Comparison of ENCODE assay signal across 1 cellular context in genomic region chr5:177557041-177557647, GRCh38.
A peak's percentile ranks its signal among the peaks of the same experiment; 100 is the strongest.
TF ChIP-seq lines count a peak whose summit lies in the region.

No MANE protein-coding gene starts in this region.

TF ChIP-seq in K562, 482 proteins besides CTCF, POLR2A, EP300 and RAD21 (continued from another document and continues in another):
- TF ChIP-seq, protein P1, sequence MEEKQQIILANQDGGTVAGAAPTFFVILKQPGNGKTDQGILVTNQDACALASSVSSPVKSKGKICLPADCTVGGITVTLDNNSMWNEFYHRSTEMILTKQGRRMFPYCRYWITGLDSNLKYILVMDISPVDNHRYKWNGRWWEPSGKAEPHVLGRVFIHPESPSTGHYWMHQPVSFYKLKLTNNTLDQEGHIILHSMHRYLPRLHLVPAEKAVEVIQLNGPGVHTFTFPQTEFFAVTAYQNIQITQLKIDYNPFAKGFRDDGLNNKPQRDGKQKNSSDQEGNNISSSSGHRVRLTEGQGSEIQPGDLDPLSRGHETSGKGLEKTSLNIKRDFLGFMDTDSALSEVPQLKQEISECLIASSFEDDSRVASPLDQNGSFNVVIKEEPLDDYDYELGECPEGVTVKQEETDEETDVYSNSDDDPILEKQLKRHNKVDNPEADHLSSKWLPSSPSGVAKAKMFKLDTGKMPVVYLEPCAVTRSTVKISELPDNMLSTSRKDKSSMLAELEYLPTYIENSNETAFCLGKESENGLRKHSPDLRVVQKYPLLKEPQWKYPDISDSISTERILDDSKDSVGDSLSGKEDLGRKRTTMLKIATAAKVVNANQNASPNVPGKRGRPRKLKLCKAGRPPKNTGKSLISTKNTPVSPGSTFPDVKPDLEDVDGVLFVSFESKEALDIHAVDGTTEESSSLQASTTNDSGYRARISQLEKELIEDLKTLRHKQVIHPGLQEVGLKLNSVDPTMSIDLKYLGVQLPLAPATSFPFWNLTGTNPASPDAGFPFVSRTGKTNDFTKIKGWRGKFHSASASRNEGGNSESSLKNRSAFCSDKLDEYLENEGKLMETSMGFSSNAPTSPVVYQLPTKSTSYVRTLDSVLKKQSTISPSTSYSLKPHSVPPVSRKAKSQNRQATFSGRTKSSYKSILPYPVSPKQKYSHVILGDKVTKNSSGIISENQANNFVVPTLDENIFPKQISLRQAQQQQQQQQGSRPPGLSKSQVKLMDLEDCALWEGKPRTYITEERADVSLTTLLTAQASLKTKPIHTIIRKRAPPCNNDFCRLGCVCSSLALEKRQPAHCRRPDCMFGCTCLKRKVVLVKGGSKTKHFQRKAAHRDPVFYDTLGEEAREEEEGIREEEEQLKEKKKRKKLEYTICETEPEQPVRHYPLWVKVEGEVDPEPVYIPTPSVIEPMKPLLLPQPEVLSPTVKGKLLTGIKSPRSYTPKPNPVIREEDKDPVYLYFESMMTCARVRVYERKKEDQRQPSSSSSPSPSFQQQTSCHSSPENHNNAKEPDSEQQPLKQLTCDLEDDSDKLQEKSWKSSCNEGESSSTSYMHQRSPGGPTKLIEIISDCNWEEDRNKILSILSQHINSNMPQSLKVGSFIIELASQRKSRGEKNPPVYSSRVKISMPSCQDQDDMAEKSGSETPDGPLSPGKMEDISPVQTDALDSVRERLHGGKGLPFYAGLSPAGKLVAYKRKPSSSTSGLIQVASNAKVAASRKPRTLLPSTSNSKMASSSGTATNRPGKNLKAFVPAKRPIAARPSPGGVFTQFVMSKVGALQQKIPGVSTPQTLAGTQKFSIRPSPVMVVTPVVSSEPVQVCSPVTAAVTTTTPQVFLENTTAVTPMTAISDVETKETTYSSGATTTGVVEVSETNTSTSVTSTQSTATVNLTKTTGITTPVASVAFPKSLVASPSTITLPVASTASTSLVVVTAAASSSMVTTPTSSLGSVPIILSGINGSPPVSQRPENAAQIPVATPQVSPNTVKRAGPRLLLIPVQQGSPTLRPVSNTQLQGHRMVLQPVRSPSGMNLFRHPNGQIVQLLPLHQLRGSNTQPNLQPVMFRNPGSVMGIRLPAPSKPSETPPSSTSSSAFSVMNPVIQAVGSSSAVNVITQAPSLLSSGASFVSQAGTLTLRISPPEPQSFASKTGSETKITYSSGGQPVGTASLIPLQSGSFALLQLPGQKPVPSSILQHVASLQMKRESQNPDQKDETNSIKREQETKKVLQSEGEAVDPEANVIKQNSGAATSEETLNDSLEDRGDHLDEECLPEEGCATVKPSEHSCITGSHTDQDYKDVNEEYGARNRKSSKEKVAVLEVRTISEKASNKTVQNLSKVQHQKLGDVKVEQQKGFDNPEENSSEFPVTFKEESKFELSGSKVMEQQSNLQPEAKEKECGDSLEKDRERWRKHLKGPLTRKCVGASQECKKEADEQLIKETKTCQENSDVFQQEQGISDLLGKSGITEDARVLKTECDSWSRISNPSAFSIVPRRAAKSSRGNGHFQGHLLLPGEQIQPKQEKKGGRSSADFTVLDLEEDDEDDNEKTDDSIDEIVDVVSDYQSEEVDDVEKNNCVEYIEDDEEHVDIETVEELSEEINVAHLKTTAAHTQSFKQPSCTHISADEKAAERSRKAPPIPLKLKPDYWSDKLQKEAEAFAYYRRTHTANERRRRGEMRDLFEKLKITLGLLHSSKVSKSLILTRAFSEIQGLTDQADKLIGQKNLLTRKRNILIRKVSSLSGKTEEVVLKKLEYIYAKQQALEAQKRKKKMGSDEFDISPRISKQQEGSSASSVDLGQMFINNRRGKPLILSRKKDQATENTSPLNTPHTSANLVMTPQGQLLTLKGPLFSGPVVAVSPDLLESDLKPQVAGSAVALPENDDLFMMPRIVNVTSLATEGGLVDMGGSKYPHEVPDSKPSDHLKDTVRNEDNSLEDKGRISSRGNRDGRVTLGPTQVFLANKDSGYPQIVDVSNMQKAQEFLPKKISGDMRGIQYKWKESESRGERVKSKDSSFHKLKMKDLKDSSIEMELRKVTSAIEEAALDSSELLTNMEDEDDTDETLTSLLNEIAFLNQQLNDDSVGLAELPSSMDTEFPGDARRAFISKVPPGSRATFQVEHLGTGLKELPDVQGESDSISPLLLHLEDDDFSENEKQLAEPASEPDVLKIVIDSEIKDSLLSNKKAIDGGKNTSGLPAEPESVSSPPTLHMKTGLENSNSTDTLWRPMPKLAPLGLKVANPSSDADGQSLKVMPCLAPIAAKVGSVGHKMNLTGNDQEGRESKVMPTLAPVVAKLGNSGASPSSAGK (IDR thresholded peaks at IDR 0.05): peak; percentile 81
- peak; percentile 68; the same call in 1 of the 2 replicates for TF ChIP-seq FOXJ2 (tag; IDR thresholded peaks at IDR 0.05)
- TF ChIP-seq MBD2 (IDR thresholded peaks at IDR 0.05; ENCODE audit: borderline replicate concordance, low read depth): no peak
- TF ChIP-seq HLTF (IDR thresholded peaks at IDR 0.05): no peak
- no peak for TF ChIP-seq TAF15 (IDR thresholded peaks at IDR 0.05; ENCODE audit: low read depth, low read length)
- TF ChIP-seq ZNF75A (CRISPR knock-in tag; IDR thresholded peaks at IDR 0.05): no peak
- peak; percentile 82 for TF ChIP-seq ZNF644 (tag; IDR thresholded peaks at IDR 0.05; ENCODE audit: low read depth)
- TF ChIP-seq, protein P2, sequence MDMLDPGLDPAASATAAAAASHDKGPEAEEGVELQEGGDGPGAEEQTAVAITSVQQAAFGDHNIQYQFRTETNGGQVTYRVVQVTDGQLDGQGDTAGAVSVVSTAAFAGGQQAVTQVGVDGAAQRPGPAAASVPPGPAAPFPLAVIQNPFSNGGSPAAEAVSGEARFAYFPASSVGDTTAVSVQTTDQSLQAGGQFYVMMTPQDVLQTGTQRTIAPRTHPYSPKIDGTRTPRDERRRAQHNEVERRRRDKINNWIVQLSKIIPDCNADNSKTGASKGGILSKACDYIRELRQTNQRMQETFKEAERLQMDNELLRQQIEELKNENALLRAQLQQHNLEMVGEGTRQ (CRISPR knock-in tag; IDR thresholded peaks at IDR 0.05): peak; percentile 94
- no peak for TF ChIP-seq ZNF3 (CRISPR knock-in tag; IDR thresholded peaks at IDR 0.05)
- no peak for TF ChIP-seq PRPF4 (IDR thresholded peaks at IDR 0.05; ENCODE audit: insufficient read depth, low read depth, low read length, poor library complexity, severe bottlenecking)
- 0 out of 4 replicates have a peak, but pooled peaks of 1 of the 2 experiments have one; percentile 33 for TF ChIP-seq KDM1A (IDR thresholded peaks at IDR 0.05)
- no peak for TF ChIP-seq ZNF239 (CRISPR knock-in tag; IDR thresholded peaks at IDR 0.05)
- TF ChIP-seq CBFB (CRISPR knock-in tag; IDR thresholded peaks at IDR 0.05): no peak
- TF ChIP-seq SMARCE1 (IDR thresholded peaks at IDR 0.05): peak; percentile 57
- TF ChIP-seq EHMT2 (IDR thresholded peaks at IDR 0.05): peak; percentile 76
- no peak for TF ChIP-seq PRMT5 (CRISPR knock-in tag; IDR thresholded peaks at IDR 0.05)
- TF ChIP-seq, protein P3, sequence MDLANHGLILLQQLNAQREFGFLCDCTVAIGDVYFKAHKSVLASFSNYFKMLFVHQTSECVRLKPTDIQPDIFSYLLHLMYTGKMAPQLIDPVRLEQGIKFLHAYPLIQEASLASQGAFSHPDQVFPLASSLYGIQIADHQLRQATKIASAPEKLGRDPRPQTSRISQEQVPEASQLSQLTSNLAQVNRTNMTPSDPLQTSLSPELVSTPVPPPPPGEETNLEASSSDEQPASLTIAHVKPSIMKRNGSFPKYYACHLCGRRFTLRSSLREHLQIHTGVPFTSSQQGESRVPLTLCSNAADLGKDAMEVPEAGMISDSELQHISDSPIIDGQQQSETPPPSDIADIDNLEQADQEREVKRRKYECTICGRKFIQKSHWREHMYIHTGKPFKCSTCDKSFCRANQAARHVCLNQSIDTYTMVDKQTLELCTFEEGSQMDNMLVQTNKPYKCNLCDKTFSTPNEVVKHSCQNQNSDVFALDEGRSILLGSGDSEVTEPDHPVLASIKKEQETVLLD (IDR thresholded peaks at IDR 0.05): peak; percentile 13; the same call in 1 of the 2 replicates
- peak; percentile 66; the same call in 1 of the 2 replicates for TF ChIP-seq MTA3 (IDR thresholded peaks at IDR 0.05; ENCODE audit: borderline replicate concordance)
- TF ChIP-seq, protein P4, sequence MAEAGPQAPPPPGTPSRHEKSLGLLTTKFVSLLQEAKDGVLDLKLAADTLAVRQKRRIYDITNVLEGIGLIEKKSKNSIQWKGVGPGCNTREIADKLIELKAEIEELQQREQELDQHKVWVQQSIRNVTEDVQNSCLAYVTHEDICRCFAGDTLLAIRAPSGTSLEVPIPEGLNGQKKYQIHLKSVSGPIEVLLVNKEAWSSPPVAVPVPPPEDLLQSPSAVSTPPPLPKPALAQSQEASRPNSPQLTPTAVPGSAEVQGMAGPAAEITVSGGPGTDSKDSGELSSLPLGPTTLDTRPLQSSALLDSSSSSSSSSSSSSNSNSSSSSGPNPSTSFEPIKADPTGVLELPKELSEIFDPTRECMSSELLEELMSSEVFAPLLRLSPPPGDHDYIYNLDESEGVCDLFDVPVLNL (CRISPR knock-in tag; IDR thresholded peaks at IDR 0.05; ENCODE audit: low read depth): no peak
- no peak for TF ChIP-seq CREBBP (IDR thresholded peaks at IDR 0.05; ENCODE audit: low read depth, low read length)
- TF ChIP-seq EP400 (IDR thresholded peaks at IDR 0.05): peak; percentile 33; the same call in 1 of the 2 replicates
- no peak for TF ChIP-seq KAT2B (IDR thresholded peaks at IDR 0.05; ENCODE audit: low read depth, low read length)
- TF ChIP-seq TCF7L2 (IDR thresholded peaks at IDR 0.05; ENCODE audit: low read depth, low read length): no peak
- no peak for TF ChIP-seq TEAD2 (tag; IDR thresholded peaks at IDR 0.05)
- TF ChIP-seq, protein P5, sequence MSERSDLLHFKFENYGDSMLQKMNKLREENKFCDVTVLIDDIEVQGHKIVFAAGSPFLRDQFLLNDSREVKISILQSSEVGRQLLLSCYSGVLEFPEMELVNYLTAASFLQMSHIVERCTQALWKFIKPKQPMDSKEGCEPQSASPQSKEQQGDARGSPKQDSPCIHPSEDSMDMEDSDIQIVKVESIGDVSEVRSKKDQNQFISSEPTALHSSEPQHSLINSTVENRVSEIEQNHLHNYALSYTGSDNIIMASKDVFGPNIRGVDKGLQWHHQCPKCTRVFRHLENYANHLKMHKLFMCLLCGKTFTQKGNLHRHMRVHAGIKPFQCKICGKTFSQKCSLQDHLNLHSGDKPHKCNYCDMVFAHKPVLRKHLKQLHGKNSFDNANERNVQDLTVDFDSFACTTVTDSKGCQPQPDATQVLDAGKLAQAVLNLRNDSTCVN (CRISPR knock-in tag; IDR thresholded peaks at IDR 0.05): no peak
- TF ChIP-seq, protein P6, sequence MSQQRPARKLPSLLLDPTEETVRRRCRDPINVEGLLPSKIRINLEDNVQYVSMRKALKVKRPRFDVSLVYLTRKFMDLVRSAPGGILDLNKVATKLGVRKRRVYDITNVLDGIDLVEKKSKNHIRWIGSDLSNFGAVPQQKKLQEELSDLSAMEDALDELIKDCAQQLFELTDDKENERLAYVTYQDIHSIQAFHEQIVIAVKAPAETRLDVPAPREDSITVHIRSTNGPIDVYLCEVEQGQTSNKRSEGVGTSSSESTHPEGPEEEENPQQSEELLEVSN (IDR thresholded peaks at IDR 0.05; ENCODE audit: borderline replicate concordance in 1 of 2, extremely low read depth in 1 of 2, insufficient read depth in 1 of 2, insufficient read length in 1 of 2, low read depth in 1 of 2, low read length in 1 of 2, poor library complexity in 1 of 2, severe bottlenecking in 1 of 2): peak; percentile 61 to 67
- TF ChIP-seq ZFX (CRISPR knock-in tag; IDR thresholded peaks at IDR 0.05): peak; percentile 66
- TF ChIP-seq PTTG1 (tag; IDR thresholded peaks at IDR 0.05; ENCODE audit: low read depth): no peak
- TF ChIP-seq FOXO4 (CRISPR knock-in tag; IDR thresholded peaks at IDR 0.05): no peak
- no peak for TF ChIP-seq BRD9 (IDR thresholded peaks at IDR 0.05; ENCODE audit: low read depth, partially characterized antibody)
- peak; percentile 77 for TF ChIP-seq MAX (CRISPR knock-in tag; IDR thresholded peaks at IDR 0.05)
- TF ChIP-seq HES1 (IDR thresholded peaks at IDR 0.05; ENCODE audit: low read depth): 0 out of 2 replicates have a peak, but pooled peaks have one; percentile 19
- TF ChIP-seq GATA2 (CRISPR knock-in tag; IDR thresholded peaks at IDR 0.05): peak; percentile 57; the same call in 1 of the 2 replicates
- no peak for TF ChIP-seq PCBP2 (IDR thresholded peaks at IDR 0.05; ENCODE audit: low read depth, low read length, poor library complexity, severe bottlenecking)
- TF ChIP-seq NCOA4 (IDR thresholded peaks at IDR 0.05; ENCODE audit: partially characterized antibody): no peak
- peak; percentile 81 for TF ChIP-seq KDM5B (IDR thresholded peaks at IDR 0.05; ENCODE audit: insufficient replicate concordance, low read depth, low read length)
- TF ChIP-seq, protein P7, sequence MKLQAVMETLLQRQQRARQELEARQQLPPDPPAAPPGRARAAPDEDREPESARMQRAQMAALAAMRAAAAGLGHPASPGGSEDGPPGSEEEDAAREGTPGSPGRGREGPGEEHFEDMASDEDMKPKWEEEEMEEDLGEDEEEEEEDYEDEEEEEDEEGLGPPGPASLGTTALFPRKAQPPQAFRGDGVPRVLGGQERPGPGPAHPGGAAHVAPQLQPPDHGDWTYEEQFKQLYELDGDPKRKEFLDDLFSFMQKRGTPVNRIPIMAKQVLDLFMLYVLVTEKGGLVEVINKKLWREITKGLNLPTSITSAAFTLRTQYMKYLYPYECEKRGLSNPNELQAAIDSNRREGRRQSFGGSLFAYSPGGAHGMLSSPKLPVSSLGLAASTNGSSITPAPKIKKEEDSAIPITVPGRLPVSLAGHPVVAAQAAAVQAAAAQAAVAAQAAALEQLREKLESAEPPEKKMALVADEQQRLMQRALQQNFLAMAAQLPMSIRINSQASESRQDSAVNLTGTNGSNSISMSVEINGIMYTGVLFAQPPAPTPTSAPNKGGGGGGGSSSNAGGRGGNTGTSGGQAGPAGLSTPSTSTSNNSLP (IDR thresholded peaks at IDR 0.05; ENCODE audit: borderline replicate concordance, low read depth, low read length): no peak
- TF ChIP-seq POLR2H (tag; IDR thresholded peaks at IDR 0.05; ENCODE audit: low read depth): peak; percentile 69; the same call in 1 of the 2 replicates
